In genomic region chr19:46197314-46198070, GRCh38 we compare ENCODE assay signal across 1 cellular context.
TF ChIP-seq lines count a peak whose summit lies in the region.

No MANE protein-coding gene starts in this region.

TF ChIP-seq in H1, 55 proteins besides CTCF, POLR2A, EP300 and RAD21:
- TF ChIP-seq BCL11A (IDR thresholded peaks at IDR 0.05; ENCODE audit: low read depth in 2 of 2, low read length in 2 of 2), result no peak
- TF ChIP-seq BRCA1 (IDR thresholded peaks at IDR 0.05; ENCODE audit: low read depth, low read length), result no peak
- no peak for TF ChIP-seq CTBP2 (IDR thresholded peaks at IDR 0.05; ENCODE audit: borderline replicate concordance, insufficient read depth, insufficient read length, low read length)
- no peak for TF ChIP-seq YY1 (IDR thresholded peaks at IDR 0.05; ENCODE audit: low read depth, low read length)
- no peak for TF ChIP-seq MAFK (IDR thresholded peaks at IDR 0.05; ENCODE audit: low read depth, low read length)
- no peak for TF ChIP-seq SIRT6 (IDR thresholded peaks at IDR 0.05; ENCODE audit: low read length)
- TF ChIP-seq TCF12 (IDR thresholded peaks at IDR 0.05; ENCODE audit: low read depth, low read length), result no peak
- TF ChIP-seq JUN (IDR thresholded peaks at IDR 0.05; ENCODE audit: low read depth, low read length), result no peak
